Comparison of ENCODE assay signal across 9 cellular contexts in genomic region chr17:30824002-30824355, GRCh38. TPM values are rescaled to one million over a fixed set of nuclear protein-coding genes. Genes with fewer than 3 reads are reported as not detected.
DNase-seq lines count a peak whose midpoint lies in the region; ATAC-seq, FAIRE-seq and TF ChIP-seq lines count a peak whose summit lies in the region.
"Had no signal": no experiment of that assay in that cellular context is flagged by ENCODE, and none has a peak within 500 bp of the region (broad histone marks: within the 10 kb centered on the region; RNA-seq: fewer than 3 reads in every experiment).

No MANE protein-coding gene starts in this region.

- no peaks in the 10 kb centered on the region for H3K9me3 ChIP-seq in iPS-18c (ENCODE audit: control insufficient read depth, insufficient read depth, low read length)

- peak overlapping the region; percentile 88 for H3K4me3 ChIP-seq in astrocyte of the cerebellum (ENCODE audit: low read depth, low read length)
- H3K4me3 ChIP-seq in iPS-18c (ENCODE audit: insufficient read depth, low read depth, low read length) = peak overlapping the region; percentile 98

- TF ChIP-seq POLR2A in GM12892 (IDR thresholded peaks at IDR 0.05; ENCODE audit: low read depth, low read length) = no peak

- DNase-seq in GM12892 (ENCODE audit: insufficient read length) (no peak), NCI-H345 treated with DMSO at 0.1 percent for 48 hours (lab: John Stamatoyannopoulos, UW; ENCODE audit: unreplicated experiment) (peak; percentile 15), astrocyte of the cerebellum (ENCODE audit: low read depth) (no peak)
- peak; percentile 64 for DNase-seq in stimulated activated CD8-positive, alpha-beta memory T cell treated with anti-CD3 and anti-CD28 coated beads, Interleukin-4, amount 100 ng/mL, for 48 hours

- FAIRE-seq in GM12892 (lab: Jason Lieb, UNC) = peak; percentile 27
- FAIRE-seq: islet of Langerhans had no signal

- in situ Hi-C loops in astrocyte of the cerebellum (cut with HindIII; ENCODE audit: low sequenced_read_pairs) = no loop called here

- no peak for TF ChIP-seq CTCF in 22Rv1 (IDR thresholded peaks at IDR 0.05)
- no peak for TF ChIP-seq CTCF in astrocyte of the cerebellum (IDR thresholded peaks at IDR 0.05; ENCODE audit: low read depth, low read length, missing control alignments)

- H3K27ac ChIP-seq in 22Rv1 = peak overlapping the region; percentile 75

- ATAC-seq in HG02588 (IDR thresholded peaks at IDR 0.05; ENCODE audit: unreplicated experiment) (no peak), GM18517 (IDR thresholded peaks at IDR 0.05; ENCODE audit: unreplicated experiment) (no peak)

RNA-seq across cellular contexts. Expression of gene CRLF3, which starts 0.5 kb away (rescaled TPM):
- 21.1 TPM for polyA plus RNA-seq in GM12892 (2012; ENCODE audit: missing spikeins)

RNA-seq across cellular contexts. Expression of gene ATAD5, which starts 7.8 kb away (rescaled TPM):
- polyA plus RNA-seq in GM12892 (2012; ENCODE audit: missing spikeins) = 10.5 TPM

Comparison
In these comparisons a context has a peak if more than half of its experiments do, and no peak if none do; other contexts are left out.
1. DNase-seq: peak in NCI-H345 treated with DMSO at 0.1 percent for 48 hours (single experiment) and stimulated activated CD8-positive, alpha-beta memory T cell treated with anti-CD3 and anti-CD28 coated beads, Interleukin-4, amount 100 ng/mL, for 48 hours (single experiment); none in GM12892 (single experiment) and astrocyte of the cerebellum (single experiment).